8 cellular contexts compared by ENCODE assay signal in genomic region chr4:780730-781492, GRCh38. TPM values are rescaled to one million over a fixed set of nuclear protein-coding genes. Genes with fewer than 3 reads are reported as not detected.
DNase-seq lines count a peak whose midpoint lies in the region; FAIRE-seq and TF ChIP-seq lines count a peak whose summit lies in the region.

No MANE protein-coding gene starts in this region.

- H3K36me3 Mint-ChIP-seq in T-helper 1 cell treated with Interleukin-12 subunit alpha and Interleukin-12 subunit beta and Interleukin-4 antibody, amounts not matched to agents 30 μg/mL and 1 μg/mL, for 36 hours (ENCODE audit: low read depth) = peaks cover 40% of the 10 kb centered on the region

- peak overlapping the region; percentile 99 for H3K4me2 ChIP-seq in OCI-LY7 (ENCODE audit: low read length)

- H3K9me3 Mint-ChIP-seq in T-helper 1 cell treated with Interleukin-12 subunit alpha and Interleukin-12 subunit beta and Interleukin-4 antibody, amounts not matched to agents 30 μg/mL and 1 μg/mL, for 36 hours = no peaks in the 10 kb centered on the region

- FAIRE-seq in RCC 7860 (lab: Jason Lieb, UNC) = no peak

- peaks cover 9% of the 10 kb centered on the region; the same call in 1 of the 2 replicates for H4K20me1 ChIP-seq in OCI-LY7 (ENCODE audit: insufficient read depth, low read length)

- TF ChIP-seq CTCF in OCI-LY7 (conservative IDR thresholded peaks at IDR 0.05; ENCODE audit: low read length) (no peak), epithelial cell of esophagus (IDR thresholded peaks at IDR 0.05; ENCODE audit: insufficient read depth, low read depth, low read length, missing control alignments) (no peak), neutrophil (IDR thresholded peaks at IDR 0.05) (no peak)

- H2AFZ ChIP-seq in OCI-LY7 (ENCODE audit: low read length) = no peak overlapping the region

- CTCF ChIA-PET in OCI-LY7 (lab: Charles Lee; ENCODE audit: unreplicated experiment) = no interaction called here

- intact Hi-C loops in OCI-LY7 (cut with micrococcal nuclease; ENCODE audit: unreplicated experiment) = loop anchor here (5.0 kb wide), 1 partner anchor 141 kb away; no protein-coding TSS in a partner anchor

- H3K27ac ChIP-seq in OCI-LY7 (ENCODE audit: low read depth, low read length, poor library complexity, severe bottlenecking) = peak overlapping the region; percentile 63
- H3K27ac ChIP-seq in neutrophil = peak overlapping the region; percentile 81

- no TSS peak for BruUV-seq in OCI-LY7 (replicated peaks; lab: Mats Ljungman, UMichigan)

- H3K4me3 ChIP-seq in OCI-LY7 (ENCODE audit: low read depth, low read length, poor library complexity, severe bottlenecking) (peak overlapping the region; percentile 97), epithelial cell of esophagus (ENCODE audit: low read length) (peak overlapping the region; percentile 90), neutrophil (ENCODE audit: low read depth in 1 of 2, low read length in 1 of 2) (peak overlapping the region; percentile 89 to 96)

- peaks cover 30% of the 10 kb centered on the region for H3K27me3 ChIP-seq in neutrophil

- peaks cover 23% of the 10 kb centered on the region for H3K27me3 Mint-ChIP-seq in T-helper 1 cell treated with Interleukin-12 subunit alpha and Interleukin-12 subunit beta and Interleukin-4 antibody, amounts not matched to agents 30 μg/mL and 1 μg/mL, for 36 hours (ENCODE audit: low read depth)

- H3K4me1 ChIP-seq in OCI-LY7 (ENCODE audit: insufficient read depth, low read length, poor library complexity, severe bottlenecking) (peaks cover 38% of the 10 kb centered on the region), neutrophil (ENCODE audit: control insufficient read depth in 1 of 2, insufficient read depth in 1 of 2, low read depth in 1 of 2, low read length in 1 of 2) (peaks cover 18% of the 10 kb centered on the region in 2 experiments)

- no peaks in the 10 kb centered on the region for H3K9me2 ChIP-seq in OCI-LY7 (ENCODE audit: insufficient read depth, low read length)

- DNase-seq in T-helper 1 cell = no peak
- DNase-seq in OCI-LY7 (ENCODE audit: low spot score) = no peak
- DNase-seq in epithelial cell of esophagus (ENCODE audit: low read depth) = no peak
- DNase-seq in medulla oblongata (ENCODE audit: extremely low spot score) = no peak
- no peak for DNase-seq in GOT3 (lab: John Stamatoyannopoulos, UW)
- DNase-seq in RCC 7860 (ENCODE audit: low spot score) = no peak

- peaks cover 45% of the 10 kb centered on the region for H3K4me1 Mint-ChIP-seq in T-helper 1 cell treated with Interleukin-12 subunit alpha and Interleukin-12 subunit beta and Interleukin-4 antibody, amounts not matched to agents 30 μg/mL and 1 μg/mL, for 36 hours (ENCODE audit: low read depth)

- H3K4me3 Mint-ChIP-seq in T-helper 1 cell treated with Interleukin-12 subunit alpha and Interleukin-12 subunit beta and Interleukin-4 antibody, amounts not matched to agents 30 μg/mL and 1 μg/mL, for 36 hours = peak overlapping the region; percentile 85

- peak overlapping the region; percentile 80 for H3K27ac Mint-ChIP-seq in T-helper 1 cell treated with Interleukin-12 subunit alpha and Interleukin-12 subunit beta and Interleukin-4 antibody, amounts not matched to agents 30 μg/mL and 1 μg/mL, for 36 hours

- H3K9me3 ChIP-seq in OCI-LY7 (ENCODE audit: low read length) (no peaks in the 10 kb centered on the region), neutrophil (no peaks in the 10 kb centered on the region)

- H3K79me2 ChIP-seq in OCI-LY7 (ENCODE audit: insufficient read depth, low read depth, low read length) = peaks cover 48% of the 10 kb centered on the region

- POLR2A ChIA-PET in OCI-LY7 (lab: Charles Lee) = interaction anchor here (1.0 to 3.3 kb wide), 4 partner anchors 13 to 14 kb away, joined by 3 to 39 read pairs (median 6); no protein-coding TSS in a partner anchor

- H3K36me3 ChIP-seq in OCI-LY7 (ENCODE audit: insufficient read depth, low read length) = peaks cover 55% of the 10 kb centered on the region
- peaks cover 13% of the 10 kb centered on the region for H3K36me3 ChIP-seq in neutrophil

RNA-seq across cellular contexts. Expression of gene CPLX1, which starts 45.0 kb away (rescaled TPM):
- 0.25 and 0.57 TPM in 2 replicates for total RNA-seq in OCI-LY7 (2014; rRNA removed; shearing (Covaris generic))
- 0.21 and 0.28 TPM in 2 replicates for total RNA-seq in OCI-LY7 (2022)
